ENCODE assay signal across 14 cellular contexts in the genomic region with DNA sequence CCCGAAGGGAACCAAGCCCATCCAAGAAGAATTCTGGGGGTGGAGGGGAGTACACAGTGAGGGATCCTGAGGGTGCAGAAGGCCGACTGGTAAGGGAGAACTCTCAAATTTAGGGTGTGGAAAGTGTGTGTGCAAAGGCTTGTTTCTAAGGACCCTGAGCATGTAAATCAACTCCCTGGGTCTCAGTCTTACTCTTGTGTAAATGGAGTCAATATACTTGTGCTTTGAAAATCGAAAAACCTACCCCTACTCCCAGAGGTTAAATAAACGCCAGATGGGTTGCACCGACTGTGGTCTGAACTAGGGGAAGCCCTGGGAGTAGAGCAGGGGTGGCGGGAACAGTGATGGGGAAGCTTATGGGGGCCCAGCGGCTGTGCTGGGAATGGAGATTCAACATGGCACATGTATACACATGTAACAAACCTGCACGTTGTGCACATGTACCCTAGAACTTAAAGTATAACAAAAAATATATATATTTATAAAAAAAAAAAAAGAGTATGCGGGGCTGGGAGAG. TPM values are rescaled to one million over a fixed set of nuclear protein-coding genes. Genes with fewer than 3 reads are reported as not detected.
"Had no signal": no experiment of that assay in that cellular context is flagged by ENCODE, and none has a peak within 500 bp of the region (broad histone marks: within the 10 kb centered on the region; RNA-seq: fewer than 3 reads in every experiment).

No MANE protein-coding gene starts in this region.

- H3K9me3 ChIP-seq: left lung, prostate gland, transverse colon, vagina had no signal

- H3K36me3 Mint-ChIP-seq: activated naive CD8-positive, alpha-beta T cell treated with anti-CD3 and anti-CD28 coated beads for 36 hours had no signal

- DNase-seq: activated effector memory CD4-positive, alpha-beta T cell treated with anti-CD3 and anti-CD28 coated beads, Interleukin-2, amount 50 U/mL, for 16 hours; effector CD8-positive, alpha-beta T cell; left lung; nucleus accumbens; stimulated activated naive CD4-positive, alpha-beta T cell treated with Interleukin-2 at 50 U/mL for 16 hours; transverse colon had no signal

- ATAC-seq: left lung, right cardiac atrium had no signal

- H3K27ac Mint-ChIP-seq: activated B cell treated with CpG ODN at 0.5 μM for 24 hours; activated naive CD8-positive, alpha-beta T cell treated with anti-CD3 and anti-CD28 coated beads for 36 hours; activated T-cell treated with anti-CD3 and anti-CD28 coated beads, Interleukin-2, amount 50 U/mL, for 24 hours; brain; nephron had no signal

- H3K4me3 Mint-ChIP-seq: activated naive CD8-positive, alpha-beta T cell treated with anti-CD3 and anti-CD28 coated beads for 36 hours; activated T-cell treated with anti-CD3 and anti-CD28 coated beads, Interleukin-2, amount 50 U/mL, for 24 hours; brain had no signal

- H3K9me3 Mint-ChIP-seq: activated B cell treated with CpG ODN at 0.5 μM for 24 hours; activated naive CD8-positive, alpha-beta T cell treated with anti-CD3 and anti-CD28 coated beads for 36 hours; activated T-cell treated with anti-CD3 and anti-CD28 coated beads, Interleukin-2, amount 50 U/mL, for 24 hours; nephron had no signal

RNA-seq across cellular contexts. Expression of a gene that starts 15.8 kb away (rescaled TPM):
- total RNA-seq: activated B cell treated with CpG ODN at 0.5 μM for 24 hours had no signal
